In the genomic region with DNA sequence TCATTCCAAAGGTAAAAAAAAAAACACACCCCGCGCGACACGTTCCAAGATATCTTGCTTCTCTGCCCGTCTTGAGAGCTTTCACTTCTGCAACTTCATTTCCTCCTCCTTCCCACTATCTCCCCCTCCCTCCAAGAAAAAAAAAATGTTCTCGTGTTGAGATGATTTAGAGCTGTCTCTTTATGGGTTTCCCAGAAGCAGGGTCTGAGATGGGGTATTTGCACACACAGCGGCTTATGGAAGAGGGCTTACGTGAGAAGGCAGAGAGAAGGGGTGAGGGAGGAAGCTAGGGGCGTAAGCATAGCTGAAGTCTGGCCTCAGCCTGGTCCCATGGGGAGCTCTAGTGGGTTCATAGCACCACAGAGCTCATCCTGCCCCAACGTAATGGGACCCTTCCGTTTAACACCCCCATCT, we compare ENCODE assay signal across 11 cellular contexts. TPM values are rescaled to one million over a fixed set of nuclear protein-coding genes. Genes with fewer than 3 reads are reported as not detected.
DNase-seq lines count a peak whose midpoint lies in the region; ATAC-seq, FAIRE-seq and TF ChIP-seq lines count a peak whose summit lies in the region.
"Had no signal": no experiment of that assay in that cellular context is flagged by ENCODE, and none has a peak within 500 bp of the region (broad histone marks: within the 10 kb centered on the region; RNA-seq: fewer than 3 reads in every experiment).

No MANE protein-coding gene starts in this region.

- H3K27ac Mint-ChIP-seq in H9, result 0 out of 7 replicates have a peak overlapping the region, but pooled peaks of 2 of the 3 experiments have one; percentile 1 to 61
- peak overlapping the region; percentile 97 for H3K27ac Mint-ChIP-seq in activated CD8-positive, alpha-beta T cell treated with anti-CD3 and anti-CD28 coated beads for 36 hours

- H3K18ac ChIP-seq in H9 (ENCODE audit: insufficient read length, low read depth, low read length), result no peak overlapping the region

- no peak overlapping the region for H3T11ph ChIP-seq in H9 (ENCODE audit: low read length)

- H2AFZ ChIP-seq in DND-41 (ENCODE audit: low read depth, low read length), result no peak overlapping the region
- H2AFZ ChIP-seq in H9 (ENCODE audit: low read length), result no peak overlapping the region

- no peak overlapping the region for H4K8ac ChIP-seq in H9 (replicated peaks; ENCODE audit: insufficient read length, low read depth, low read length)

- no peak overlapping the region for H2AK5ac ChIP-seq in H9 (ENCODE audit: insufficient read length, low read length)

- FAIRE-seq in HTR-8/SVneo (lab: Jason Lieb, UNC), result no peak
- FAIRE-seq: H1 had no signal

- no peak overlapping the region for H3K23ac ChIP-seq in H9 (ENCODE audit: insufficient read length, low read depth, low read length)

- no peaks in the 10 kb centered on the region for H3K9me3 Mint-ChIP-seq in H9
- H3K9me3 Mint-ChIP-seq in activated CD8-positive, alpha-beta T cell treated with anti-CD3 and anti-CD28 coated beads for 36 hours, result no peaks in the 10 kb centered on the region

- no peaks in the 10 kb centered on the region; the same call in 1 of the 2 replicates for H3K27me3 Mint-ChIP-seq in H9 (ENCODE audit: low read depth)
- no peaks in the 10 kb centered on the region for H3K27me3 Mint-ChIP-seq in activated CD8-positive, alpha-beta T cell treated with anti-CD3 and anti-CD28 coated beads for 36 hours

- H3K27ac ChIP-seq in DND-41 (ENCODE audit: low read length), result no peak overlapping the region
- no peak overlapping the region for H3K27ac ChIP-seq in H9 (ENCODE audit: insufficient read length, low read depth, low read length)
- H3K27ac ChIP-seq: cardiac muscle cell, right atrium auricular region had no signal

- intact Hi-C loops in activated CD8-positive, alpha-beta T cell treated with anti-CD3 and anti-CD28 coated beads for 36 hours (cut with micrococcal nuclease), result no loop called here
- intact Hi-C loops in mucosa of descending colon (cut with DNase I, micrococcal nuclease), result no loop called here

- CTCF ChIA-PET in activated CD8-positive, alpha-beta T cell treated with anti-CD3 and anti-CD28 coated beads for 36 hours (lab: Charles Lee), result interaction anchor here (0.6 to 2.9 kb wide), 5 partner anchors 8 to 117 kb away, joined by 3 to 13 read pairs (median 4); no protein-coding TSS in a partner anchor

- no peak overlapping the region for H2BK20ac ChIP-seq in H9 (ENCODE audit: low read depth, low read length, poor library complexity, severe bottlenecking)

- H2BK15ac ChIP-seq in H9 (ENCODE audit: low read depth, low read length), result no peak overlapping the region

- no peak overlapping the region for H2BK12ac ChIP-seq in H9 (ENCODE audit: insufficient read length, low read depth, low read length)

- H3K4me1 ChIP-seq in DND-41 (ENCODE audit: insufficient read depth, low read length) (no peaks in the 10 kb centered on the region), H9 (ENCODE audit: insufficient read depth, low read length) (no peaks in the 10 kb centered on the region), mucosa of descending colon (ENCODE audit: low read depth) (no peaks in the 10 kb centered on the region)
- H3K4me1 ChIP-seq: right atrium auricular region had no signal

- TF ChIP-seq CTCF in DND-41 (IDR thresholded peaks at IDR 0.05; ENCODE audit: borderline replicate concordance, extremely low read depth, low read length, poor library complexity, severe bottlenecking) (no peak), H9 (conservative IDR thresholded peaks at IDR 0.05) (no peak), mucosa of descending colon (IDR thresholded peaks at IDR 0.05) (no peak)
- no peak for TF ChIP-seq CTCF in activated CD8-positive, alpha-beta T cell treated with anti-CD3 and anti-CD28 coated beads for 36 hours (IDR thresholded peaks at IDR 0.05)

- H3K79me2 ChIP-seq in DND-41 (ENCODE audit: insufficient read depth, low read length) (no peaks in the 10 kb centered on the region), H9 (ENCODE audit: insufficient read depth, low read length) (no peaks in the 10 kb centered on the region)

- no peak overlapping the region for H4K91ac ChIP-seq in H9 (ENCODE audit: insufficient read length, low read depth, low read length)

- peaks cover 3% of the 10 kb centered on the region for H3K23me2 ChIP-seq in H9 (ENCODE audit: insufficient read length, low read depth, low read length, poor library complexity, severe bottlenecking)

- no peak overlapping the region for H3K4ac ChIP-seq in H9 (ENCODE audit: low read depth, low read length)

- H2BK120ac ChIP-seq in H9 (ENCODE audit: low read depth, low read length, poor library complexity, severe bottlenecking), result no peak overlapping the region

- H3K36me3 Mint-ChIP-seq in H9 (ENCODE audit: insufficient read depth in 1 of 3, low read depth in 3 of 3), result peaks cover 6 to 48% (median 20%) of the 10 kb centered on the region in 3 experiments; a peak in 6 of 7 replicates
- peaks cover 33% of the 10 kb centered on the region for H3K36me3 Mint-ChIP-seq in activated CD8-positive, alpha-beta T cell treated with anti-CD3 and anti-CD28 coated beads for 36 hours (ENCODE audit: low read depth)

- H3K9me3 ChIP-seq in DND-41 (ENCODE audit: insufficient read depth, low read length, severe bottlenecking), result no peaks in the 10 kb centered on the region
- H3K9me3 ChIP-seq in H9 (ENCODE audit: control insufficient read depth, low read depth, low read length), result no peaks in the 10 kb centered on the region
- no peaks in the 10 kb centered on the region for H3K9me3 ChIP-seq in mucosa of descending colon
- H3K9me3 ChIP-seq: right atrium auricular region had no signal

- H4K5ac ChIP-seq in H9 (ENCODE audit: insufficient read length, low read depth, low read length), result no peak overlapping the region

- H3K36me3 ChIP-seq in DND-41 (ENCODE audit: insufficient read depth, low read length), result peaks cover 63% of the 10 kb centered on the region
- no peaks in the 10 kb centered on the region for H3K36me3 ChIP-seq in mucosa of descending colon (ENCODE audit: low read depth)

- H3K56ac ChIP-seq in H9 (ENCODE audit: insufficient read length, low read depth, low read length), result no peak overlapping the region

- ATAC-seq in DND-41 (ENCODE audit: insufficient read depth, low read depth) (peak; percentile 39; the same call in 2 of the 3 replicates), mucosa of descending colon (peak; percentile 55)
- peak; percentile 67 for ATAC-seq in activated CD8-positive, alpha-beta T cell treated with anti-CD3 and anti-CD28 coated beads for 36 hours

- DNase-seq in DND-41 (no peak), H9 (no peak), mucosa of descending colon (no peak), NCI-H748 (lab: John Stamatoyannopoulos, UW; ENCODE audit: unreplicated experiment) (no peak), HTR-8/SVneo (ENCODE audit: insufficient read length, low spot score) (no peak), NCI-H345 (lab: John Stamatoyannopoulos, UW) (no peak), NCI-H69 (lab: John Stamatoyannopoulos, UW) (no peak)
- DNase-seq in activated CD8-positive, alpha-beta T cell treated with anti-CD3 and anti-CD28 coated beads for 36 hours, result peak; percentile 42

- H3K14ac ChIP-seq in H9 (ENCODE audit: insufficient read depth, low read length), result no peak overlapping the region

- no peaks in the 10 kb centered on the region for H3K79me1 ChIP-seq in H9 (ENCODE audit: insufficient read depth, low read depth, low read length, poor library complexity, severe bottlenecking)

- H3K4me3 Mint-ChIP-seq in H9, result no peak overlapping the region
- peak overlapping the region; percentile 72 for H3K4me3 Mint-ChIP-seq in activated CD8-positive, alpha-beta T cell treated with anti-CD3 and anti-CD28 coated beads for 36 hours

- H3K4me2 ChIP-seq in DND-41 (ENCODE audit: insufficient read depth, low read length), result no peak overlapping the region
- H3K4me2 ChIP-seq in H9 (ENCODE audit: insufficient read depth, insufficient read length, low read length), result no peak overlapping the region

- POLR2A ChIA-PET in activated CD8-positive, alpha-beta T cell treated with anti-CD3 and anti-CD28 coated beads for 36 hours (lab: Charles Lee), result interaction anchor here (0.7 to 3.3 kb wide), 10 partner anchors 10 to 227 kb away, joined by 3 to 13 read pairs (median 4); partner anchors contain the start of gene OCEL1

- H3K4me1 Mint-ChIP-seq in H9, result peaks cover 12 to 14% of the 10 kb centered on the region in 2 experiments
- peaks cover 20% of the 10 kb centered on the region for H3K4me1 Mint-ChIP-seq in activated CD8-positive, alpha-beta T cell treated with anti-CD3 and anti-CD28 coated beads for 36 hours (ENCODE audit: low read depth)

- H3K9ac ChIP-seq in DND-41 (ENCODE audit: low read depth, low read length) (no peak overlapping the region), H9 (ENCODE audit: extremely low read depth, insufficient read length, low read length) (no peak overlapping the region)

- 0 out of 2 replicates have a peak, but pooled peaks cover 3% of the 10 kb centered on the region for H4K20me1 ChIP-seq in DND-41 (ENCODE audit: insufficient read depth, low read length)
- no peaks in the 10 kb centered on the region for H4K20me1 ChIP-seq in H9 (ENCODE audit: control insufficient read depth, insufficient read depth, insufficient read length)

- H3K27me3 ChIP-seq in DND-41 (ENCODE audit: insufficient read depth, low read length, poor library complexity), result no peaks in the 10 kb centered on the region
- H3K27me3 ChIP-seq in H9 (ENCODE audit: insufficient read depth, low read length), result no peaks in the 10 kb centered on the region
- H3K27me3 ChIP-seq: cardiac muscle cell, right atrium auricular region had no signal

- no peak overlapping the region for H3K4me3 ChIP-seq in DND-41 (ENCODE audit: low read depth in 1 of 2, low read length in 2 of 2)
- H3K4me3 ChIP-seq in mucosa of descending colon, result no peak overlapping the region
- H3K4me3 ChIP-seq: cardiac muscle cell, right atrium auricular region had no signal

- no peak overlapping the region for H2BK5ac ChIP-seq in H9 (ENCODE audit: insufficient read length, low read length)

- no CpG with 5 or more reads among the region's 11 CpGs for WGBS in H9 (ENCODE audit: extremely low coverage, insufficient read length, low lambda C conversion rate)

RNA-seq across cellular contexts. Expression of gene USE1, which starts 31.3 kb away (rescaled TPM):
- total RNA-seq in H9 (2021) (14.8 and 16.2 TPM in 2 replicates), mucosa of descending colon (10 to 100 TPM; 17.4 to 31.2 (median 28.0) TPM)
- 10 to 100 TPM; 26.5 to 27.1 TPM for total RNA-seq in activated CD8-positive, alpha-beta T cell treated with anti-CD3 and anti-CD28 coated beads for 36 hours

RNA-seq across cellular contexts. Expression of gene OCEL1, which starts 42.2 kb away (rescaled TPM):
- total RNA-seq in H9 (2021) (25.7 and 26.4 TPM in 2 replicates), mucosa of descending colon (100 to 1,000 TPM in 1 of 3 donors, 10 to 100 TPM in 2; 38.1 to 105 (median 58.4) TPM)
- total RNA-seq in activated CD8-positive, alpha-beta T cell treated with anti-CD3 and anti-CD28 coated beads for 36 hours, result 10 to 100 TPM; 20.1 TPM
